ENCODE assay signal across 20 cellular contexts in genomic region chr4:126215759-126216158, GRCh38.
DNase-seq lines count a peak whose midpoint lies in the region; ATAC-seq, FAIRE-seq and TF ChIP-seq lines count a peak whose summit lies in the region.
"Had no signal": no experiment of that assay in that cellular context is flagged by ENCODE, and none has a peak within 500 bp of the region (broad histone marks: within the 10 kb centered on the region; RNA-seq: fewer than 3 reads in every experiment).

No MANE protein-coding gene starts in this region.

- no TSS peak for BruUV-seq in HCT116 (replicated peaks; lab: Mats Ljungman, UMichigan)

- no peaks in the 10 kb centered on the region for H4K20me1 ChIP-seq in HCT116 (ENCODE audit: insufficient read depth)

- DNase-seq in HCT116 (ENCODE audit: low read depth, low spot score) (no peak), bronchial epithelial cell (ENCODE audit: low read depth) (peak; percentile 5), epithelial cell of esophagus (ENCODE audit: low read depth) (peak; percentile 32), lung microvascular endothelial cell (ENCODE audit: low read depth in 2 of 2) (peak; percentile 5 to 8), NCI-H1092 treated with DMSO at 0.1 percent for 48 hours (lab: John Stamatoyannopoulos, UW) (no peak), HPDE6-E6E7 (ENCODE audit: extremely low spot score) (no peak), retina (no peak)
- DNase-seq in activated naive CD4-positive, alpha-beta T cell treated with anti-CD3 and anti-CD28 coated beads, Interleukin-2, amount 50 U/mL, for 16 hours: no peak
- DNase-seq: C1 segment of cervical spinal cord; Calu3; CD4-positive, alpha-beta memory T cell; COR-L47; DMS53; DMS79 treated with DMSO at 0.1 percent for 48 hours; GF-D8; GOT3 had no signal

- H3K79me2 ChIP-seq in HCT116 (ENCODE audit: insufficient read depth, low read length): no peaks in the 10 kb centered on the region

- TF ChIP-seq POLR2A in HCT116 (IDR thresholded peaks at IDR 0.05; ENCODE audit: borderline replicate concordance, extremely low read depth, insufficient read depth, insufficient read length): no peak

- intact Hi-C loops in HCT116 (cut with micrococcal nuclease): no loop called here

- H2AFZ ChIP-seq in HCT116 (ENCODE audit: low read depth, low read length, poor library complexity, severe bottlenecking): peak overlapping the region; percentile 8

- POLR2A ChIA-PET in HCT116 (lab: Charles Lee): no interaction called here

- H3K36me3 ChIP-seq in HCT116 (ENCODE audit: control insufficient read depth in 1 of 2, insufficient read depth in 2 of 2, low read length in 2 of 2): no peaks in the 10 kb centered on the region
- H3K36me3 ChIP-seq in bronchial epithelial cell (ENCODE audit: control insufficient read depth, insufficient read depth, low read length): no peaks in the 10 kb centered on the region
- H3K36me3 ChIP-seq: HAP-1 had no signal

- CTCF ChIA-PET in HCT116 (lab: Charles Lee): no interaction called here

- RAD21 ChIA-PET in HCT116 (lab: Charles Lee; ENCODE audit: low non-redundant PET in 1 of 2, low total read pairs in 2 of 2, uncharacterized antibody in 2 of 2, unreplicated experiment in 2 of 2): no interaction called here

- ATAC-seq in HCT116: no peak

- TF ChIP-seq CTCF in HCT116 (IDR thresholded peaks at IDR 0.05 in 2 of 3, conservative IDR thresholded peaks at IDR 0.05 in 1 of 3; ENCODE audit: borderline replicate concordance in 1 of 3, insufficient read depth in 1 of 3, low read depth in 2 of 3, low read length in 2 of 3) (no peak), bronchial epithelial cell (IDR thresholded peaks at IDR 0.05; ENCODE audit: insufficient read depth, low read length, severe bottlenecking) (no peak), epithelial cell of esophagus (IDR thresholded peaks at IDR 0.05; ENCODE audit: insufficient read depth, low read depth, low read length, missing control alignments) (no peak)

- no peaks in the 10 kb centered on the region for H3K9me2 ChIP-seq in HCT116 (ENCODE audit: insufficient read depth)

- H3K4me1 ChIP-seq in HCT116 (ENCODE audit: control insufficient read depth in 1 of 2, insufficient read depth in 2 of 2, low read length in 2 of 2): no peaks in the 10 kb centered on the region
- H3K4me1 ChIP-seq: HAP-1 had no signal

- H3K4me3 ChIP-seq in HCT116 (replicated peaks in 1 of 2; ENCODE audit: low read depth in 1 of 2, low read length in 2 of 2) (no peak overlapping the region), bronchial epithelial cell (ENCODE audit: low read depth, low read length) (no peak overlapping the region), epithelial cell of esophagus (ENCODE audit: low read length) (no peak overlapping the region)
- H3K4me3 ChIP-seq: HAP-1 had no signal

- H3K27me3 ChIP-seq in HCT116 (ENCODE audit: insufficient read depth, low read length): no peaks in the 10 kb centered on the region
- no peaks in the 10 kb centered on the region for H3K27me3 ChIP-seq in bronchial epithelial cell (ENCODE audit: control insufficient read depth, insufficient read depth, low read length)

- H3K9me3 ChIP-seq in HCT116 (ENCODE audit: control insufficient read depth in 1 of 2, insufficient read depth in 1 of 2, low read depth in 1 of 2, low read length in 2 of 2): no peaks in the 10 kb centered on the region
- H3K9me3 ChIP-seq: HAP-1 had no signal

- no peak for TF ChIP-seq RAD21 in HCT116 (IDR thresholded peaks at IDR 0.05; ENCODE audit: low read depth)

- H3K9ac ChIP-seq in HCT116 (ENCODE audit: low read length): no peak overlapping the region

- FAIRE-seq in bronchial epithelial cell (lab: Jason Lieb, UNC): no peak
- FAIRE-seq: GM12891, GM18507, H54 had no signal

- H3K4me2 ChIP-seq in HCT116 (ENCODE audit: low read length): no peak overlapping the region

- H3K27ac ChIP-seq in HCT116 (ENCODE audit: low read depth, low read length): no peak overlapping the region

TF ChIP-seq in HCT116, 20 proteins besides CTCF, POLR2A, EP300 and RAD21:
- no peak for TF ChIP-seq EZH2 (IDR thresholded peaks at IDR 0.05)
- no peak for TF ChIP-seq EZH2phosphoT487 (IDR thresholded peaks at IDR 0.05; ENCODE audit: borderline replicate concordance)
- TF ChIP-seq SP1 (IDR thresholded peaks at IDR 0.05; ENCODE audit: low read depth): no peak
- no peak for TF ChIP-seq ZNF274 (IDR thresholded peaks at IDR 0.05; ENCODE audit: low read depth, low read length)
- no peak for TF ChIP-seq ELF1 (IDR thresholded peaks at IDR 0.05; ENCODE audit: borderline replicate concordance, low read depth)
- no peak for TF ChIP-seq SRF (IDR thresholded peaks at IDR 0.05; ENCODE audit: low read depth)
- TF ChIP-seq EGR1 (IDR thresholded peaks at IDR 0.05; ENCODE audit: low read depth): no peak
- TF ChIP-seq, protein P1, sequence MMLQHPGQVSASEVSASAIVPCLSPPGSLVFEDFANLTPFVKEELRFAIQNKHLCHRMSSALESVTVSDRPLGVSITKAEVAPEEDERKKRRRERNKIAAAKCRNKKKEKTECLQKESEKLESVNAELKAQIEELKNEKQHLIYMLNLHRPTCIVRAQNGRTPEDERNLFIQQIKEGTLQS (IDR thresholded peaks at IDR 0.05): no peak
- TF ChIP-seq ZBTB33 (IDR thresholded peaks at IDR 0.05; ENCODE audit: extremely low read depth, insufficient replicate concordance, low read length): no peak
- TF ChIP-seq TCF7L2 (IDR thresholded peaks at IDR 0.05; ENCODE audit: borderline replicate concordance, extremely low read depth, insufficient read depth, insufficient read length): no peak
- TF ChIP-seq, protein P2, sequence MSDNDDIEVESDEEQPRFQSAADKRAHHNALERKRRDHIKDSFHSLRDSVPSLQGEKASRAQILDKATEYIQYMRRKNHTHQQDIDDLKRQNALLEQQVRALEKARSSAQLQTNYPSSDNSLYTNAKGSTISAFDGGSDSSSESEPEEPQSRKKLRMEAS (IDR thresholded peaks at IDR 0.05): no peak
- no peak for TF ChIP-seq CBX3 (IDR thresholded peaks at IDR 0.05; ENCODE audit: low read depth)
- no peak for TF ChIP-seq FOSL1 (IDR thresholded peaks at IDR 0.05; ENCODE audit: low read depth)
- TF ChIP-seq CEBPB (IDR thresholded peaks at IDR 0.05; ENCODE audit: low read depth): no peak
- no peak for TF ChIP-seq YY1 (IDR thresholded peaks at IDR 0.05; ENCODE audit: extremely low read depth, insufficient replicate concordance, low read depth, low read length)
- TF ChIP-seq POLR2AphosphoS5 (IDR thresholded peaks at IDR 0.05; ENCODE audit: low read depth, low read length): no peak
- TF ChIP-seq SIN3A (IDR thresholded peaks at IDR 0.05; ENCODE audit: low read depth): no peak
- no peak for TF ChIP-seq JUND (IDR thresholded peaks at IDR 0.05)

Comparison
In these comparisons a context has a peak if more than half of its experiments do, and no peak if none do; other contexts are left out.
1. DNase-seq: peak in bronchial epithelial cell (single experiment), epithelial cell of esophagus (single experiment) and lung microvascular endothelial cell (2 of 2); none in HCT116 (single experiment), activated naive CD4-positive, alpha-beta T cell treated with anti-CD3 and anti-CD28 coated beads, Interleukin-2, amount 50 U/mL, for 16 hours (single experiment), NCI-H1092 treated with DMSO at 0.1 percent for 48 hours (single experiment), HPDE6-E6E7 (single experiment) and retina (single experiment).